ENCODE assay signal across 8 cellular contexts in genomic region chr5:127705120-127705892, GRCh38.
A peak's percentile ranks its signal among the peaks of the same experiment; 100 is the strongest.
DNase-seq lines count a peak whose midpoint lies in the region; ATAC-seq and TF ChIP-seq lines count a peak whose summit lies in the region.

No MANE protein-coding gene starts in this region.

- no peak overlapping the region for H3K4me3 Mint-ChIP-seq in stimulated activated memory B cell treated with anti-CD40 and anti-IgM and Interleukin-4, amounts not matched to agents 10 μg/mL and 1 μg/mL and 100 μg/mL, for 72 hours

- H3K36me3 Mint-ChIP-seq in stimulated activated memory B cell treated with anti-CD40 and anti-IgM and Interleukin-4, amounts not matched to agents 10 μg/mL and 1 μg/mL and 100 μg/mL, for 72 hours, result no peaks in the 10 kb centered on the region

- H3K4me1 Mint-ChIP-seq in stimulated activated memory B cell treated with anti-CD40 and anti-IgM and Interleukin-4, amounts not matched to agents 10 μg/mL and 1 μg/mL and 100 μg/mL, for 72 hours, result no peaks in the 10 kb centered on the region

- H3K27me3 Mint-ChIP-seq in stimulated activated memory B cell treated with anti-CD40 and anti-IgM and Interleukin-4, amounts not matched to agents 10 μg/mL and 1 μg/mL and 100 μg/mL, for 72 hours, result no peaks in the 10 kb centered on the region

- DNase-seq in GM04504 (ENCODE audit: low read depth), result peak; percentile 32
- peak; percentile 36 for DNase-seq in LoVo (ENCODE audit: low spot score)
- DNase-seq in choroid plexus epithelial cell (ENCODE audit: low read depth), result peak; percentile 92
- DNase-seq in NCI-H524 (lab: John Stamatoyannopoulos, UW), result no peak
- no peak for DNase-seq in COLO668 (lab: John Stamatoyannopoulos, UW; ENCODE audit: unreplicated experiment)
- DNase-seq in NCI-H1694 (lab: John Stamatoyannopoulos, UW), result no peak

- H3K9me3 ChIP-seq in neutrophil, result no peaks in the 10 kb centered on the region

- no peak overlapping the region for H3K27ac Mint-ChIP-seq in stimulated activated memory B cell treated with anti-CD40 and anti-IgM and Interleukin-4, amounts not matched to agents 10 μg/mL and 1 μg/mL and 100 μg/mL, for 72 hours

- H3K27me3 ChIP-seq in neutrophil, result no peaks in the 10 kb centered on the region

- no peaks in the 10 kb centered on the region for H3K36me3 ChIP-seq in neutrophil

- TF ChIP-seq CTCF in choroid plexus epithelial cell (conservative IDR thresholded peaks at IDR 0.05; ENCODE audit: low read depth, low read length), result no peak
- no peak for TF ChIP-seq CTCF in neutrophil (IDR thresholded peaks at IDR 0.05)

- peaks cover 2% of the 10 kb centered on the region for H3K9me3 Mint-ChIP-seq in stimulated activated memory B cell treated with anti-CD40 and anti-IgM and Interleukin-4, amounts not matched to agents 10 μg/mL and 1 μg/mL and 100 μg/mL, for 72 hours

- no peak overlapping the region for H3K4me3 ChIP-seq in choroid plexus epithelial cell (ENCODE audit: low read depth, low read length)
- no peak overlapping the region for H3K4me3 ChIP-seq in neutrophil (ENCODE audit: low read depth in 1 of 2, low read length in 1 of 2)

- H3K4me1 ChIP-seq in neutrophil (ENCODE audit: control insufficient read depth in 1 of 2, insufficient read depth in 1 of 2, low read depth in 1 of 2, low read length in 1 of 2), result peaks cover 25 to 35% of the 10 kb centered on the region in 2 experiments

- ATAC-seq in stimulated activated memory B cell treated with anti-CD40 and anti-IgM and Interleukin-4, amounts not matched to agents 10 μg/mL and 1 μg/mL and 100 μg/mL, for 72 hours, result no peak

- peak overlapping the region; percentile 32 for H3K27ac ChIP-seq in neutrophil

Comparison
In these comparisons a context has a peak if more than half of its experiments do, and no peak if none do; other contexts are left out.
1. DNase-seq: peak in GM04504 (single experiment), LoVo (single experiment) and choroid plexus epithelial cell (single experiment); none in NCI-H524 (0 of 2), COLO668 (single experiment) and NCI-H1694 (single experiment).